In genomic region chr1:90781429-90782020, GRCh38 we compare ENCODE assay signal across 17 cellular contexts.
A peak's percentile ranks its signal among the peaks of the same experiment; 100 is the strongest.
DNase-seq lines count a peak whose midpoint lies in the region; ATAC-seq and TF ChIP-seq lines count a peak whose summit lies in the region.
"Had no signal": no experiment of that assay in that cellular context is flagged by ENCODE, and none has a peak within 500 bp of the region (broad histone marks: within the 10 kb centered on the region; RNA-seq: fewer than 3 reads in every experiment).

No MANE protein-coding gene starts in this region.

- H2AFZ ChIP-seq in GM23338: peak overlapping the region; percentile 56; the same call in 1 of the 2 replicates
- H2AFZ ChIP-seq: GM23248 had no signal

- H3F3A ChIP-seq in GM23338 (replicated peaks; ENCODE audit: low read depth): no peaks in the 10 kb centered on the region

- H3K4me2 ChIP-seq in GM23338: no peak overlapping the region

- 0 out of 2 replicates have a peak, but pooled peaks cover 4% of the 10 kb centered on the region for H3K9me2 ChIP-seq in GM23338 (ENCODE audit: insufficient read depth)

- no peak for ATAC-seq in GM23338
- ATAC-seq in effector memory CD8-positive, alpha-beta T cell (replicated peaks): no peak
- ATAC-seq: HCT116 had no signal

- in situ Hi-C loops in KBM-7 (cut with MboI; ENCODE audit: low pct_unique_long_range_greater_than_20kb, low sequenced_read_pairs): no loop called here

- TF ChIP-seq CTCF in GM23338 (conservative IDR thresholded peaks at IDR 0.05; ENCODE audit: low read depth in 2 of 2): no peak

- no peaks in the 10 kb centered on the region for H4K20me1 ChIP-seq in GM23338 (replicated peaks; ENCODE audit: insufficient read depth)

- H3K9me3 Mint-ChIP-seq in GM23338: no peaks in the 10 kb centered on the region
- no peaks in the 10 kb centered on the region for H3K9me3 Mint-ChIP-seq in effector memory CD8-positive, alpha-beta T cell
- H3K9me3 Mint-ChIP-seq: IgD-negative memory B cell had no signal

- H3K4me3 ChIP-seq in GM23338: no peak overlapping the region
- H3K4me3 ChIP-seq: GM23248 had no signal

- intact Hi-C loops in posterior cingulate gyrus (cut with DNase I): no loop called here

- H3K27ac ChIP-seq in GM23338 (ENCODE audit: low read depth): no peak overlapping the region
- H3K27ac ChIP-seq: GM23248 had no signal

- no peaks in the 10 kb centered on the region for H3K36me3 Mint-ChIP-seq in GM23338 (ENCODE audit: low read depth)
- H3K36me3 Mint-ChIP-seq in effector memory CD8-positive, alpha-beta T cell (ENCODE audit: insufficient read depth): no peaks in the 10 kb centered on the region
- H3K36me3 Mint-ChIP-seq: CD4-positive, CD25-positive, alpha-beta regulatory T cell; IgD-negative memory B cell had no signal

- no peaks in the 10 kb centered on the region for H3K36me3 ChIP-seq in GM23338 (ENCODE audit: insufficient read depth)

- H3K4me1 ChIP-seq in GM23338 (ENCODE audit: insufficient read depth): peaks cover 11% of the 10 kb centered on the region; the same call in 1 of the 2 replicates

- no peak overlapping the region for H3K4me3 Mint-ChIP-seq in GM23338
- H3K4me3 Mint-ChIP-seq in effector memory CD8-positive, alpha-beta T cell: no peak overlapping the region
- H3K4me3 Mint-ChIP-seq: CD4-positive, CD25-positive, alpha-beta regulatory T cell; IgD-negative memory B cell had no signal

- peaks cover 16% of the 10 kb centered on the region for H3K4me1 Mint-ChIP-seq in GM23338
- H3K4me1 Mint-ChIP-seq in effector memory CD8-positive, alpha-beta T cell (ENCODE audit: low read depth in 2 of 2): peaks cover 2 to 5% of the 10 kb centered on the region in 2 donors
- H3K4me1 Mint-ChIP-seq: CD4-positive, CD25-positive, alpha-beta regulatory T cell; IgD-negative memory B cell had no signal

- no peak for DNase-seq in GM23338 (ENCODE audit: low spot score)
- peak in 31 of 56 donors; percentile 0 to 57 (median 15) for DNase-seq in amygdala (lab: John Stamatoyannopoulos, UW)
- peak; percentile 5 to 12 for DNase-seq in hippocampal formation (lab: John Stamatoyannopoulos, UW)
- peak in 6 of 10 donors; percentile 8 to 83 (median 34) for DNase-seq in posterior cingulate gyrus
- no peak for DNase-seq in KBM-7
- no peak for DNase-seq in effector memory CD8-positive, alpha-beta T cell
- no peak for DNase-seq in activated T-cell treated with anti-CD3 and anti-CD28 coated beads for 4 hours
- DNase-seq: ACHN; AML-193; CD4-positive, CD25-positive, alpha-beta regulatory T cell; GM23248; NCI-H2029; NCI-H2171 treated with DMSO at 0.1 percent for 48 hours; OCI-M1; SHP77 treated with DMSO at 0.1 percent for 48 hours had no signal

- no peaks in the 10 kb centered on the region for H3K79me2 ChIP-seq in GM23338 (replicated peaks; ENCODE audit: insufficient read depth)

- H3K27ac Mint-ChIP-seq in GM23338: no peak overlapping the region
- H3K27ac Mint-ChIP-seq in effector memory CD8-positive, alpha-beta T cell: no peak overlapping the region
- H3K27ac Mint-ChIP-seq: CD4-positive, CD25-positive, alpha-beta regulatory T cell; IgD-negative memory B cell had no signal

- H3K27me3 ChIP-seq in GM23338 (ENCODE audit: insufficient read depth): no peaks in the 10 kb centered on the region

- peaks cover 4% of the 10 kb centered on the region for H3K27me3 Mint-ChIP-seq in GM23338 (ENCODE audit: insufficient read depth, low read depth, poor library complexity)
- H3K27me3 Mint-ChIP-seq in effector memory CD8-positive, alpha-beta T cell: peaks cover 18 to 34% of the 10 kb centered on the region in 2 donors

TF ChIP-seq in GM23338, 12 proteins besides CTCF, POLR2A, EP300 and RAD21 (continues in another document):
- TF ChIP-seq JUNB (IDR thresholded peaks at IDR 0.05; ENCODE audit: unreplicated experiment) (no peak), REST (IDR thresholded peaks at IDR 0.05; ENCODE audit: unreplicated experiment) (no peak), POLR2AphosphoS5 (IDR thresholded peaks at IDR 0.05; ENCODE audit: low read depth) (no peak), EZH2 (IDR thresholded peaks at IDR 0.05; ENCODE audit: low read depth, unreplicated experiment) (no peak), CREB1 (CRISPR knock-in tag; IDR thresholded peaks at IDR 0.05; ENCODE audit: low read depth) (no peak), EZH2phosphoT487 (IDR thresholded peaks at IDR 0.05; ENCODE audit: unreplicated experiment) (no peak), STAT1 (IDR thresholded peaks at IDR 0.05; ENCODE audit: unreplicated experiment) (no peak), ZNF114 (CRISPR knock-in tag; IDR thresholded peaks at IDR 0.05) (no peak), ZNF462 (CRISPR knock-in tag; IDR thresholded peaks at IDR 0.05) (no peak)

Comparison
In these comparisons a context has a peak if more than half of its experiments do, and no peak if none do; other contexts are left out.
1. DNase-seq: peak in amygdala (31 of 56), hippocampal formation (2 of 2) and posterior cingulate gyrus (6 of 10); none in GM23338 (single experiment), KBM-7 (single experiment), effector memory CD8-positive, alpha-beta T cell (0 of 3) and activated T-cell treated with anti-CD3 and anti-CD28 coated beads for 4 hours (single experiment).